8 cellular contexts compared by ENCODE assay signal in the genomic region with DNA sequence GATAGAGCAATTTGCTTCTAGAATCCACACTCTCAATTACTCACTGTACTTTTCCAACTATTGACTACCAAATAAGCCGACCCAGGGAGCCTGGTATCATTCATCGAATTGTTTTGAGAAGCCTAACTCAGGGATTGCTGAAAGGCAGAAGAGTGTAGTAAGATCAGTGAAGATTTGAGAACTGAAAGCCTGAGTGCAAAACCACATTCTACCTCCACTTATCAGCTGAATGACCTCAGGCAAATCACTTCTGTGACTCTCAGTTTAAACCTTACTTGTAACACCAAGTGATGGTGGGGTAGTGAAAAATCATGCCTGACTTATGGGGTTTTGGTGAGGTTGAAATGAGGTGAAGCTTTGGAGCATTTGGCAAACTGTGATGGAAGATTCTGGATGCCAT.
DNase-seq lines count a peak whose midpoint lies in the region; ATAC-seq and TF ChIP-seq lines count a peak whose summit lies in the region.

No MANE protein-coding gene starts in this region.

- no peak overlapping the region for H3K4me2 ChIP-seq in GM23338
- peak overlapping the region; percentile 37; the same call in 1 of the 2 replicates for H3K4me2 ChIP-seq in MM.1S (ENCODE audit: low read depth, low read length)

- H3K27ac ChIP-seq in GM23338 (ENCODE audit: low read depth) (no peak overlapping the region), MM.1S (ENCODE audit: low read length) (no peak overlapping the region)

- no peaks in the 10 kb centered on the region for H3K9me3 ChIP-seq in MM.1S (replicated peaks; ENCODE audit: insufficient read depth, low read length)

- peak; percentile 93 for ATAC-seq in GM18858 (IDR thresholded peaks at IDR 0.05; ENCODE audit: unreplicated experiment)
- no peak for ATAC-seq in GM23338
- peak in 1 of 2 donors; percentile 19 for ATAC-seq in naive thymus-derived CD8-positive, alpha-beta T cell

- H3K4me1 Mint-ChIP-seq in GM23338 (peaks cover 49% of the 10 kb centered on the region), CD14-positive monocyte (peaks cover 26% of the 10 kb centered on the region)
- peaks cover 22 to 64% (median 49%) of the 10 kb centered on the region in 4 donors for H3K4me1 Mint-ChIP-seq in naive thymus-derived CD8-positive, alpha-beta T cell

- H4K20me1 ChIP-seq in GM23338 (replicated peaks; ENCODE audit: insufficient read depth) (no peaks in the 10 kb centered on the region), MM.1S (ENCODE audit: insufficient read depth, low read length) (no peaks in the 10 kb centered on the region)

- H2AFZ ChIP-seq in GM23338 (peak overlapping the region; percentile 43; the same call in 1 of the 2 replicates), MM.1S (ENCODE audit: low read length) (no peak overlapping the region)

- H3K79me2 ChIP-seq in GM23338 (replicated peaks; ENCODE audit: insufficient read depth) (no peaks in the 10 kb centered on the region), MM.1S (ENCODE audit: low read length) (no peaks in the 10 kb centered on the region)

- H3K9ac ChIP-seq in MM.1S (ENCODE audit: low read length) = no peak overlapping the region

- H3K36me3 ChIP-seq in GM23338 (ENCODE audit: insufficient read depth) (no peaks in the 10 kb centered on the region), MM.1S (replicated peaks; ENCODE audit: insufficient read depth, low read length) (no peaks in the 10 kb centered on the region)

- H3K9me2 ChIP-seq in GM23338 (ENCODE audit: insufficient read depth) = no peaks in the 10 kb centered on the region
- H3K9me2 ChIP-seq in MM.1S (replicated peaks; ENCODE audit: insufficient read depth, low read length) = no peaks in the 10 kb centered on the region

- no peaks in the 10 kb centered on the region for H3K36me3 Mint-ChIP-seq in GM23338 (ENCODE audit: low read depth)
- H3K36me3 Mint-ChIP-seq in naive thymus-derived CD8-positive, alpha-beta T cell = no peaks in the 10 kb centered on the region
- H3K36me3 Mint-ChIP-seq in CD14-positive monocyte = no peaks in the 10 kb centered on the region

- no peak overlapping the region for H3K4me3 ChIP-seq in GM23338
- no peak overlapping the region for H3K4me3 ChIP-seq in MM.1S (ENCODE audit: low read length)

- intact Hi-C loops in CD14-positive monocyte (cut with micrococcal nuclease) = loop anchor here in 1 of 2 donors (10.0 kb wide), 1 partner anchor 596 kb away; no protein-coding TSS in a partner anchor

- H3K4me3 Mint-ChIP-seq in GM23338 (no peak overlapping the region), CD14-positive monocyte (no peak overlapping the region)
- H3K4me3 Mint-ChIP-seq in naive thymus-derived CD8-positive, alpha-beta T cell = peak overlapping the region in 9 of 10 donors; percentile 40 to 96 (median 85)

- TF ChIP-seq CTCF in GM23338 (conservative IDR thresholded peaks at IDR 0.05; ENCODE audit: low read depth in 2 of 2) = no peak
- TF ChIP-seq CTCF in MM.1S (IDR thresholded peaks at IDR 0.05; ENCODE audit: low read length) = no peak
- no peak for TF ChIP-seq CTCF in CD14-positive monocyte (IDR thresholded peaks at IDR 0.05)

- H3K27me3 Mint-ChIP-seq in GM23338 (ENCODE audit: insufficient read depth, low read depth, poor library complexity) = peaks cover 6% of the 10 kb centered on the region
- no peaks in the 10 kb centered on the region for H3K27me3 Mint-ChIP-seq in naive thymus-derived CD8-positive, alpha-beta T cell
- H3K27me3 Mint-ChIP-seq in CD14-positive monocyte (ENCODE audit: low read depth in 3 of 3) = peaks cover 0 to 7% (median 2%) of the 10 kb centered on the region in 3 donors

- H3K27ac Mint-ChIP-seq in GM23338 = no peak overlapping the region
- peak overlapping the region in 8 of 10 donors; percentile 6 to 99 (median 70) for H3K27ac Mint-ChIP-seq in naive thymus-derived CD8-positive, alpha-beta T cell
- no peak overlapping the region for H3K27ac Mint-ChIP-seq in CD14-positive monocyte

- H3K4me1 ChIP-seq in GM23338 (ENCODE audit: insufficient read depth) (peaks cover 17% of the 10 kb centered on the region), MM.1S (ENCODE audit: low read length) (peaks cover 11% of the 10 kb centered on the region)

- no peaks in the 10 kb centered on the region for H3K27me3 ChIP-seq in GM23338 (ENCODE audit: insufficient read depth)
- H3K27me3 ChIP-seq in MM.1S (replicated peaks; ENCODE audit: insufficient read depth, low read length) = no peaks in the 10 kb centered on the region

- H3K9me3 Mint-ChIP-seq in GM23338 (no peaks in the 10 kb centered on the region), CD14-positive monocyte (no peaks in the 10 kb centered on the region)
- H3K9me3 Mint-ChIP-seq in naive thymus-derived CD8-positive, alpha-beta T cell = no peaks in the 10 kb centered on the region

- H3F3A ChIP-seq in GM23338 (replicated peaks; ENCODE audit: low read depth) = no peaks in the 10 kb centered on the region
- peaks cover 7% of the 10 kb centered on the region; the same call in 1 of the 2 replicates for H3F3A ChIP-seq in MM.1S (ENCODE audit: insufficient read depth, low read length)

- POLR2A ChIA-PET in naive thymus-derived CD8-positive, alpha-beta T cell (lab: Charles Lee) = interaction anchor here (1.0 to 1.5 kb wide), 2 partner anchors 12 to 21 kb away, joined by 3 read pairs; no protein-coding TSS in a partner anchor

- DNase-seq in GM23338 (ENCODE audit: low spot score) (no peak), MM.1S (peak; percentile 60), NCI-H1436 (lab: John Stamatoyannopoulos, UW) (no peak), DMS114 treated with DMSO at 0.1 percent for 48 hours (lab: John Stamatoyannopoulos, UW; ENCODE audit: unreplicated experiment) (no peak), CD14-positive monocyte (ENCODE audit: low spot score) (no peak)
- DNase-seq in naive thymus-derived CD8-positive, alpha-beta T cell = no peak
- no peak for DNase-seq in stimulated activated CD4-positive, alpha-beta T cell treated with anti-CD3 and anti-CD28 coated beads, Interleukin-1b, Interleukin-23, amount 100 ng/mL, for 48 hours

TF ChIP-seq in GM23338, 12 proteins besides CTCF, POLR2A, EP300 and RAD21:
- no peak for TF ChIP-seq STAT1 (IDR thresholded peaks at IDR 0.05; ENCODE audit: unreplicated experiment)

Comparison
In these comparisons a context has a peak if more than half of its experiments do, and no peak if none do; other contexts are left out.
1. H3K27ac Mint-ChIP-seq: peak in naive thymus-derived CD8-positive, alpha-beta T cell (8 of 10); none in GM23338 (single experiment) and CD14-positive monocyte (0 of 7).
2. H3K4me3 Mint-ChIP-seq: peak in naive thymus-derived CD8-positive, alpha-beta T cell (9 of 10); none in GM23338 (single experiment) and CD14-positive monocyte (0 of 2).